In genomic region chr5:115246361-115246991, GRCh38 we compare ENCODE assay signal across 8 cellular contexts. TPM values are rescaled to one million over a fixed set of nuclear protein-coding genes. Genes with fewer than 3 reads are reported as not detected.
DNase-seq lines count a peak whose midpoint lies in the region; ATAC-seq and TF ChIP-seq lines count a peak whose summit lies in the region.

No MANE protein-coding gene starts in this region.

- H3K4me1 ChIP-seq in DOHH2 (ENCODE audit: control insufficient read depth, low read length), result peaks cover 10% of the 10 kb centered on the region
- H3K4me1 ChIP-seq in KMS-11 (ENCODE audit: low read depth, poor library complexity, severe bottlenecking), result no peaks in the 10 kb centered on the region

- H3K36me3 ChIP-seq in DOHH2 (ENCODE audit: control insufficient read depth, low read length) (peaks cover 15% of the 10 kb centered on the region; the same call in 1 of the 2 replicates), KMS-11 (ENCODE audit: insufficient read depth) (no peaks in the 10 kb centered on the region)

- no peaks in the 10 kb centered on the region for H3K27me3 ChIP-seq in DOHH2 (ENCODE audit: control insufficient read depth, low read length)
- H3K27me3 ChIP-seq in KMS-11 (ENCODE audit: insufficient read depth, low read depth), result no peaks in the 10 kb centered on the region

- H3K9ac ChIP-seq in KMS-11, result no peak overlapping the region

- H3K9me2 ChIP-seq in DOHH2 (replicated peaks; ENCODE audit: control insufficient read depth, low read length), result no peaks in the 10 kb centered on the region

- peaks cover 13% of the 10 kb centered on the region for H3K79me2 ChIP-seq in DOHH2 (ENCODE audit: control insufficient read depth, low read length)
- H3K79me2 ChIP-seq in KMS-11 (ENCODE audit: insufficient read depth, low read depth), result no peaks in the 10 kb centered on the region

- no peaks in the 10 kb centered on the region for H3K27me3 Mint-ChIP-seq in progenitor cell of endocrine pancreas

- ATAC-seq in GM19468 (IDR thresholded peaks at IDR 0.05; ENCODE audit: extremely low read depth, unreplicated experiment), result peak; percentile 31

- peak; percentile 71 for TF ChIP-seq CTCF in DOHH2 (IDR thresholded peaks at IDR 0.05; ENCODE audit: low read depth, low read length, poor library complexity, severe bottlenecking)
- peak; percentile 83 for TF ChIP-seq CTCF in KMS-11 (conservative IDR thresholded peaks at IDR 0.05; ENCODE audit: low read depth, low read length)
- peak; percentile 69 for TF ChIP-seq CTCF in progenitor cell of endocrine pancreas (IDR thresholded peaks at IDR 0.05; ENCODE audit: unreplicated experiment)

- no peak overlapping the region for H3K4me3 ChIP-seq in DOHH2 (ENCODE audit: low read length)
- no peak overlapping the region for H3K4me3 ChIP-seq in KMS-11 (IDR thresholded peaks at IDR 0.05; ENCODE audit: insufficient read depth, low read depth, low read length)

- no peaks in the 10 kb centered on the region for H3K9me3 Mint-ChIP-seq in progenitor cell of endocrine pancreas (ENCODE audit: low read depth)

- peaks cover 3% of the 10 kb centered on the region for H3K36me3 Mint-ChIP-seq in progenitor cell of endocrine pancreas (ENCODE audit: insufficient read depth)

- H3K4me1 Mint-ChIP-seq in progenitor cell of endocrine pancreas (ENCODE audit: low read depth), result no peaks in the 10 kb centered on the region

- peaks cover 8% of the 10 kb centered on the region; the same call in 1 of the 2 replicates for H3F3A ChIP-seq in DOHH2 (ENCODE audit: control insufficient read depth, insufficient read depth)

- H2AFZ ChIP-seq in KMS-11 (ENCODE audit: low read depth), result no peak overlapping the region

- no peak overlapping the region for H3K4me3 Mint-ChIP-seq in progenitor cell of endocrine pancreas (ENCODE audit: low read depth)

- no peak overlapping the region for H3K27ac Mint-ChIP-seq in progenitor cell of endocrine pancreas

- no peaks in the 10 kb centered on the region for H3K9me3 ChIP-seq in DOHH2 (ENCODE audit: control insufficient read depth, insufficient read depth, low read length)

- H3K4me2 ChIP-seq in DOHH2 (ENCODE audit: low read length), result no peak overlapping the region
- H3K4me2 ChIP-seq in KMS-11, result no peak overlapping the region

- H4K20me1 ChIP-seq in DOHH2 (ENCODE audit: control insufficient read depth, insufficient read depth, low read depth, low read length) (no peaks in the 10 kb centered on the region; the same call in 1 of the 2 replicates), KMS-11 (ENCODE audit: insufficient read depth) (no peaks in the 10 kb centered on the region)

- DNase-seq in SHP77 (lab: John Stamatoyannopoulos, UW) (peak; percentile 42 to 64), fibroblast of peridontal ligament (ENCODE audit: extremely low read depth) (peak; percentile 69), progenitor cell of endocrine pancreas (ENCODE audit: low spot score, unreplicated experiment) (no peak)
- no peak for DNase-seq in effector CD8-positive, alpha-beta T cell (lab: John Stamatoyannopoulos, UW)
- no peak for DNase-seq in activated effector memory CD4-positive, alpha-beta T cell treated with anti-CD3 and anti-CD28 coated beads, Interleukin-2, amount 50 U/mL, for 16 hours

- H3K27ac ChIP-seq in DOHH2 (ENCODE audit: low read depth, low read length) (no peak overlapping the region), KMS-11 (no peak overlapping the region)

RNA-seq across cellular contexts. Expression of gene PGGT1B, which starts 16.2 kb away (rescaled TPM):
- total RNA-seq in progenitor cell of endocrine pancreas, result 43.5 and 43.9 TPM in 2 replicates

RNA-seq across cellular contexts. Expression of gene CCDC112, which starts 50.0 kb away (rescaled TPM):
- total RNA-seq in progenitor cell of endocrine pancreas, result 10.8 and 10.9 TPM in 2 replicates

Comparison
In these comparisons a context has a peak if more than half of its experiments do, and no peak if none do; other contexts are left out.
1. DNase-seq: peak in SHP77 (2 of 2) and fibroblast of peridontal ligament (single experiment); none in progenitor cell of endocrine pancreas (single experiment), effector CD8-positive, alpha-beta T cell (single experiment) and activated effector memory CD4-positive, alpha-beta T cell treated with anti-CD3 and anti-CD28 coated beads, Interleukin-2, amount 50 U/mL, for 16 hours (single experiment).
2. Peak in every context shown above with its lines, with median percentiles within 50 percentile points of each other: CTCF ChIP-seq.